Comparison of ENCODE assay signal across 1 cellular context in genomic region chr10:21167288-21168010, GRCh38.
TF ChIP-seq lines count a peak whose summit lies in the region.

No MANE protein-coding gene starts in this region.

TF ChIP-seq in WTC11, 78 proteins besides CTCF, POLR2A, EP300 and RAD21 (continued from another document):
- TF ChIP-seq PREB (CRISPR knock-in tag; IDR thresholded peaks at IDR 0.05; ENCODE audit: borderline replicate concordance), result no peak
- TF ChIP-seq ZNF232 (CRISPR knock-in tag; IDR thresholded peaks at IDR 0.05), result no peak
- no peak for TF ChIP-seq ARID4B (CRISPR knock-in tag; IDR thresholded peaks at IDR 0.05; ENCODE audit: borderline replicate concordance)
- no peak for TF ChIP-seq ZBTB43 (CRISPR knock-in tag; IDR thresholded peaks at IDR 0.05)
- no peak for TF ChIP-seq RELA (CRISPR knock-in tag; IDR thresholded peaks at IDR 0.05; ENCODE audit: borderline replicate concordance)
- no peak for TF ChIP-seq ZNF416 (CRISPR knock-in tag; IDR thresholded peaks at IDR 0.05)
- TF ChIP-seq TEAD4 (CRISPR knock-in tag; IDR thresholded peaks at IDR 0.05), result no peak
